Comparison of ENCODE assay signal across 20 cellular contexts in genomic region chr20:51347871-51348270, GRCh38.
"Had no signal": no experiment of that assay in that cellular context is flagged by ENCODE, and none has a peak within 500 bp of the region (broad histone marks: within the 10 kb centered on the region; RNA-seq: fewer than 3 reads in every experiment).

No MANE protein-coding gene starts in this region.

- FAIRE-seq: endometrium, kidney had no signal

- H3K27ac ChIP-seq: epithelial cell of prostate, esophagus muscularis mucosa, hepatocyte, left ventricle myocardium inferior, lower lobe of right lung, parathyroid adenoma, psoas muscle, tibial artery, upper lobe of left lung, uterus had no signal

- H3K4me2 ChIP-seq: hepatocyte, smooth muscle cell had no signal

- H3K36me3 ChIP-seq: esophagus muscularis mucosa, left ventricle myocardium inferior, lower lobe of right lung, tibial artery, upper lobe of left lung, uterus had no signal

- H2AFZ ChIP-seq: hepatocyte, parathyroid adenoma had no signal

- H3K4me3 ChIP-seq: esophagus muscularis mucosa, hepatocyte, left ventricle myocardium inferior, lower lobe of right lung, psoas muscle, smooth muscle cell, tibial artery, upper lobe of left lung, uterus had no signal

- H3K4me1 ChIP-seq: esophagus muscularis mucosa, left ventricle myocardium inferior, lower lobe of right lung, parathyroid adenoma, psoas muscle, upper lobe of left lung, uterus had no signal

- H3K79me2 ChIP-seq: hepatocyte, parathyroid adenoma had no signal

- DNase-seq: effector memory CD4-positive, alpha-beta T cell; head of caudate nucleus; kidney; left cardiac atrium; left ventricle myocardium inferior; lower lobe of right lung; natural killer cell; occipital lobe; psoas muscle; stimulated activated CD4-positive, alpha-beta T cell treated with anti-CD3 and anti-CD28 coated beads, Interleukin-2, amount 100 ng/mL, for 48 hours; upper lobe of left lung; uterus had no signal

- ATAC-seq: left cardiac atrium; lower lobe of right lung; natural killer cell; psoas muscle; stimulated activated effector memory CD8-positive, alpha-beta T cell treated with anti-CD3 and anti-CD28 coated beads, Interleukin-12 subunit alpha, Interleukin-12 subunit beta, amount 100 ng/mL, for 72 hours had no signal

- H3K27me3 ChIP-seq: esophagus muscularis mucosa, hepatocyte, tibial artery, upper lobe of left lung, uterus had no signal

- H3K9me3 ChIP-seq: esophagus muscularis mucosa, left ventricle myocardium inferior, lower lobe of right lung, psoas muscle, tibial artery, upper lobe of left lung, uterus had no signal

- H3K9ac ChIP-seq: parathyroid adenoma had no signal
